ENCODE assay signal across 8 cellular contexts in the genomic region with DNA sequence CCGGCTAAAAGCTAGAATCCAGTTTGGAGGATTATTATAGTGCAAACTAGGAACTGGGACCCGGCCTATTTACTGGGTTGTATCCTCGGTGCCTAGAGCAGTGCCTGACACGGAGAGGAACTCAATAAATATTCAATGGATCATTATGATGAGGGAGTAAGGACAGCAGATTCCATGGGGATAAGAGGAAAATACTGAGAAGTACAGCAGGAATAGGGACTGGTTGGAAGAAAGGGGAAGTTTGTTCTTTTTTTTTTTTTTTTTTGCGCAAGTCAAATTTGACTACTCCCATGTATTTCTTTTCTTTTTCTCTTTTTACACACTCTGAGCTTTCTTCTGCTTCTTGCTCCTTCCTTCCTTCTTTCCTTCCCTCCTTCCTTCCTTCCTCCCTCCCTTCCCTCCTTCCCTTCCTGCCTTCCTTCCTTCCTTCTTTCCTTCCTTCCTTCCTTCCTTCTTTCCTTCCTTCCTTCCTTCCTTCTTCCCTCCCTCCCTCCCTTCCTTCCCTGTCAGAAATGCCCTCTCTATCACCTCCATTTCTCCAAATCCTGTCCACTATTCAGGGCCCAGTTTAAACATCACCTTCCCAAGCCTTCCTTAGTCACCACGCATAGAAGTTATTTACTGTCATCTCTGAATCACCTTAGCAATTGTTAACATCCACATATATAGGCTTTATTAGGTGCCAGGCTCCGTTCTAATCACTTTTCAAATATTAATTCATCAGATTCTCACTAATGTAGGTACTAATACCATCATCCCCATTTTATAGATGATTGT. TPM values are rescaled to one million over a fixed set of nuclear protein-coding genes. Genes with fewer than 3 reads are reported as not detected.
DNase-seq lines count a peak whose midpoint lies in the region; ATAC-seq, FAIRE-seq and TF ChIP-seq lines count a peak whose summit lies in the region.

No MANE protein-coding gene starts in this region.

- peaks cover 25% of the 10 kb centered on the region for H3K4me1 Mint-ChIP-seq in astrocyte (ENCODE audit: low read depth, unreplicated experiment)

- peak overlapping the region; percentile 95 for H3K27ac ChIP-seq in cardiac muscle cell
- no peak overlapping the region for H3K27ac ChIP-seq in astrocyte (ENCODE audit: low read depth, low read length)
- H3K27ac ChIP-seq in right lobe of liver, result no peak overlapping the region
- peak overlapping the region; percentile 97 for H3K27ac ChIP-seq in upper lobe of right lung

- TF ChIP-seq CTCF in cardiac muscle cell (IDR thresholded peaks at IDR 0.05; ENCODE audit: low read depth, low read length), result no peak
- TF ChIP-seq CTCF in astrocyte (IDR thresholded peaks at IDR 0.05; ENCODE audit: insufficient read depth, low read depth, low read length), result no peak
- TF ChIP-seq CTCF in right lobe of liver (IDR thresholded peaks at IDR 0.05), result no peak
- no peak for TF ChIP-seq CTCF in upper lobe of right lung (IDR thresholded peaks at IDR 0.05)

- H3K27me3 ChIP-seq in cardiac muscle cell (no peaks in the 10 kb centered on the region), astrocyte (ENCODE audit: insufficient read depth, low read length) (no peaks in the 10 kb centered on the region), right lobe of liver (no peaks in the 10 kb centered on the region), upper lobe of right lung (no peaks in the 10 kb centered on the region)

- WGBS in right lobe of liver (ENCODE audit: insufficient coverage, low coverage, low lambda C conversion rate, missing lambda C conversion rate), result 37% methylated on average over 7 of the region's 7 CpGs

- DNase-seq in cardiac muscle cell (ENCODE audit: low read depth in 1 of 2, low spot score in 1 of 2), result no peak
- no peak for DNase-seq in left ventricle myocardium superior
- no peak for DNase-seq in astrocyte (ENCODE audit: low read depth)
- no peak for DNase-seq in right lobe of liver
- DNase-seq in upper lobe of right lung, result no peak
- no peak for DNase-seq in SK-N-DZ (ENCODE audit: low spot score)
- no peak for DNase-seq in HCEC 1CT

- peaks cover 25% of the 10 kb centered on the region for H3K79me2 ChIP-seq in astrocyte (ENCODE audit: insufficient read depth, low read length)

- H3K9me3 ChIP-seq in cardiac muscle cell (ENCODE audit: low read depth) (no peaks in the 10 kb centered on the region), astrocyte (ENCODE audit: insufficient read depth, low read depth, low read length) (no peaks in the 10 kb centered on the region), right lobe of liver (no peaks in the 10 kb centered on the region), upper lobe of right lung (no peaks in the 10 kb centered on the region)

- TF ChIP-seq POLR2A in right lobe of liver (IDR thresholded peaks at IDR 0.05), result no peak

- H3K4me1 ChIP-seq in cardiac muscle cell (ENCODE audit: low read depth) (peaks cover 50% of the 10 kb centered on the region), astrocyte (ENCODE audit: insufficient read depth, low read length) (peaks cover 28% of the 10 kb centered on the region), right lobe of liver (peaks cover 0 to 12% (median 4%) of the 10 kb centered on the region in 4 donors), upper lobe of right lung (peaks cover 16% of the 10 kb centered on the region)

- H3K4me3 ChIP-seq in cardiac muscle cell (peak overlapping the region; percentile 78), astrocyte (ENCODE audit: insufficient read depth, low read depth, low read length) (peak overlapping the region; percentile 92), right lobe of liver (peak overlapping the region; percentile 78 to 98 (median 98)), upper lobe of right lung (peak overlapping the region; percentile 90)

- H3K36me3 Mint-ChIP-seq in astrocyte (ENCODE audit: low read depth, unreplicated experiment), result peaks cover 6% of the 10 kb centered on the region

- peak overlapping the region; percentile 98 for H3K4me3 Mint-ChIP-seq in astrocyte (ENCODE audit: unreplicated experiment)

- H2AFZ ChIP-seq in astrocyte (ENCODE audit: low read depth, low read length), result peak overlapping the region; percentile 95

- H3K9me3 Mint-ChIP-seq in astrocyte (ENCODE audit: unreplicated experiment), result peaks cover 3% of the 10 kb centered on the region

- intact Hi-C loops in left ventricle myocardium superior (cut with micrococcal nuclease), result no loop called here
- intact Hi-C loops in right lobe of liver (cut with DNase I), result no loop called here
- intact Hi-C loops in upper lobe of right lung (cut with DNase I), result no loop called here

- peak overlapping the region; percentile 99 for H3K4me2 ChIP-seq in astrocyte (ENCODE audit: low read length)

- no peak for FAIRE-seq in astrocyte (lab: Jason Lieb, UNC)

- peak overlapping the region; percentile 92 for H3K9ac ChIP-seq in astrocyte (ENCODE audit: low read length)

- peaks cover 6% of the 10 kb centered on the region for H3K36me3 ChIP-seq in cardiac muscle cell
- H3K36me3 ChIP-seq in astrocyte (ENCODE audit: insufficient read depth, low read length), result no peaks in the 10 kb centered on the region
- no peaks in the 10 kb centered on the region for H3K36me3 ChIP-seq in right lobe of liver
- H3K36me3 ChIP-seq in upper lobe of right lung, result no peaks in the 10 kb centered on the region

- peak overlapping the region; percentile 64 for H3K27ac Mint-ChIP-seq in astrocyte (ENCODE audit: unreplicated experiment)

- peaks cover 15% of the 10 kb centered on the region for H4K20me1 ChIP-seq in astrocyte (ENCODE audit: insufficient read depth, low read length)

- ATAC-seq in left ventricle myocardium superior (no peak), right lobe of liver (no peak), upper lobe of right lung (no peak), HG03175 (IDR thresholded peaks at IDR 0.05; ENCODE audit: unreplicated experiment) (no peak)

- H3K27me3 Mint-ChIP-seq in astrocyte (ENCODE audit: low read depth, unreplicated experiment), result no peaks in the 10 kb centered on the region

RNA-seq across cellular contexts. Expression of gene MAGEF1, which starts 0.9 kb away (rescaled TPM):
- 200 and 255 TPM in 2 replicates for total RNA-seq in cardiac muscle cell
- 236 and 249 TPM in 2 replicates for polyA plus RNA-seq in cardiac muscle cell
- 27.4 TPM for total RNA-seq in left ventricle myocardium superior
- total RNA-seq in astrocyte, result 26.2 and 28.8 TPM in 2 replicates
- 10 to 100 TPM in 4 of 6 experiments, 1 to 10 TPM in 2; 8.2 to 17.1 (median 10.9) TPM for total RNA-seq in right lobe of liver
- 30.3 TPM for total RNA-seq in upper lobe of right lung
- polyA plus RNA-seq in SK-N-DZ (2014; cell fraction: cytosol; rRNA removed), result 143 and 154 TPM in 2 replicates
- polyA plus RNA-seq in SK-N-DZ (2014; cell fraction: nucleus; rRNA removed), result 65.3 and 73.3 TPM in 2 replicates

Comparison
In these comparisons a context has a peak if more than half of its experiments do, and no peak if none do; other contexts are left out.
1. H3K27ac ChIP-seq: peak in cardiac muscle cell (single experiment) and upper lobe of right lung (single experiment); none in astrocyte (single experiment) and right lobe of liver (0 of 3).
2. Peak in every context shown above with its lines, with median percentiles within 50 percentile points of each other: H3K4me3 ChIP-seq.